In the genomic region with DNA sequence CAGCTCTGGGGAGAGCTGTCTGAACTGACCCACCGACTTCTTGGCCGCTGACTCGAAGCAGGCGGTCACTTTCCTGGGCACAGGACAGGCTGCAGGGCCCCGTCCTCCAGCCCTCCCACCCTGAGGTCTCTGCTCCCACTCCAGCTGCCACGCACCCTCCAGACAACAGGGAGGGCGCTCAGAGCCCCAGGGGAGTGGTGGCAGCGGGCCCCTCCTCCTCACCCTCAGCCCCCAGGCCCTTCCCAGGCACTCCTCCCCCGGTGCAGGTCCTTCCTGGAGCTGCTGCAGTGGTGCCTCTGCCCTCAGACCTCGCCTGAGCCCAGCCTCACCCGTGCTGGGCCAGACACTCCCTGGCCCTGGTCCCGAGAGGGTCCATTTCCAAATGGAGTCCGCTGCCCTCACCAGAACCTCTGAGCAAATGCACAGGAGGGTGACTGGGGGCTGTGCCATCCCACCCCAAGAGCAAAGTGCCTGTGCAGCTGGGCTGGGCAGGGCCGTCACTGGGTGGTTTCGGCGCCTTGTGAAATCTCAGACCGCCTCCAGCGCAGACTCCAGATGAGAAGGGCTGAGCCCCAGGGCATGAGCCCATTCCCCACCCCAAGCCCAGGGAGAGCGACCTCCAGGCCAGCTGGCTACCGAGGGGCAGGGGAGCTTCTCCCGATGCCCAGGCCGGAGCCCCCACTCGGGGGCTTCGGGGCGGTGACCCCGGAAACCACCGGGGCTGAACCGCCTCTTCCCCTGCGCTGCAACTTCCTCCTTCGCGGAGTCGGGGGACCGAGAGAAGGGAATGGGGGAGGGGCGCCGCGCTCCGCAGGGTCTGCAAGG, we compare ENCODE assay signal across 8 cellular contexts. TPM values are rescaled to one million over a fixed set of nuclear protein-coding genes. Genes with fewer than 3 reads are reported as not detected.
DNase-seq lines count a peak whose midpoint lies in the region; ATAC-seq and TF ChIP-seq lines count a peak whose summit lies in the region.

No MANE protein-coding gene starts in this region.

- peak; percentile 11 for ATAC-seq in HG03135 (IDR thresholded peaks at IDR 0.05; ENCODE audit: unreplicated experiment)
- ATAC-seq in naive thymus-derived CD8-positive, alpha-beta T cell: peak; percentile 13 to 27

- peaks cover 7% of the 10 kb centered on the region for H3K27me3 Mint-ChIP-seq in endothelial cell (ENCODE audit: unreplicated experiment)
- no peaks in the 10 kb centered on the region for H3K27me3 Mint-ChIP-seq in naive thymus-derived CD8-positive, alpha-beta T cell

- H3K9me3 Mint-ChIP-seq in endothelial cell (ENCODE audit: unreplicated experiment): no peaks in the 10 kb centered on the region
- no peaks in the 10 kb centered on the region for H3K9me3 Mint-ChIP-seq in naive thymus-derived CD8-positive, alpha-beta T cell

- peaks cover under 1% of the 10 kb centered on the region for H3K36me3 Mint-ChIP-seq in endothelial cell (ENCODE audit: low read depth, unreplicated experiment)
- peaks cover 0 to 15% (median 2%) of the 10 kb centered on the region in 3 donors for H3K36me3 Mint-ChIP-seq in naive thymus-derived CD8-positive, alpha-beta T cell

- TF ChIP-seq CTCF in endothelial cell (IDR thresholded peaks at IDR 0.05; ENCODE audit: unreplicated experiment): no peak

- peak; percentile 32 for DNase-seq in activated naive CD4-positive, alpha-beta T cell treated with Interleukin-2 at 50 U/mL for 16 hours
- DNase-seq in activated naive CD4-positive, alpha-beta T cell treated with anti-CD3 and anti-CD28 coated beads, Interleukin-2, amount 50 U/mL, for 16 hours: no peak
- DNase-seq in SKM-1 (lab: John Stamatoyannopoulos, UW; ENCODE audit: unreplicated experiment) (peak; percentile 42), endothelial cell (ENCODE audit: low spot score) (no peak), NCI-H1930 (lab: John Stamatoyannopoulos, UW) (no peak), NCI-H128 (lab: John Stamatoyannopoulos, UW; ENCODE audit: unreplicated experiment) (no peak)
- peak in 5 of 10 donors; percentile 27 to 67 (median 50) for DNase-seq in naive thymus-derived CD8-positive, alpha-beta T cell

- H3K27ac Mint-ChIP-seq in endothelial cell (ENCODE audit: unreplicated experiment): no peak overlapping the region
- peak overlapping the region in 9 of 10 donors; percentile 62 to 96 (median 89) for H3K27ac Mint-ChIP-seq in naive thymus-derived CD8-positive, alpha-beta T cell

- H3K4me3 Mint-ChIP-seq in endothelial cell (ENCODE audit: unreplicated experiment): peak overlapping the region; percentile 92
- peak overlapping the region; percentile 82 to 96 (median 90) for H3K4me3 Mint-ChIP-seq in naive thymus-derived CD8-positive, alpha-beta T cell

- peaks cover 5% of the 10 kb centered on the region for H3K4me1 Mint-ChIP-seq in endothelial cell (ENCODE audit: unreplicated experiment)
- peaks cover 8 to 42% (median 30%) of the 10 kb centered on the region in 4 donors for H3K4me1 Mint-ChIP-seq in naive thymus-derived CD8-positive, alpha-beta T cell

- POLR2A ChIA-PET in naive thymus-derived CD8-positive, alpha-beta T cell (lab: Charles Lee): interaction anchor here (0.7 to 4.7 kb wide), 11 partner anchors 11 to 197 kb away, joined by 3 to 48 read pairs (median 4); partner anchors contain the start of genes IL17C, MVD and ZFPM1

RNA-seq across cellular contexts. Expression of gene CYBA, which starts 0.7 kb away (rescaled TPM):
- 140 TPM for total RNA-seq in endothelial cell (ENCODE audit: unreplicated experiment)
- total RNA-seq in naive thymus-derived CD8-positive, alpha-beta T cell: 100 to 1,000 TPM; 231 to 235 TPM
- 100 to 1,000 TPM; 625 to 787 (median 649) TPM for polyA plus RNA-seq in naive thymus-derived CD8-positive, alpha-beta T cell

RNA-seq across cellular contexts. Expression of gene IL17C, which starts 11.8 kb away (rescaled TPM):
- 0.26 TPM for total RNA-seq in endothelial cell (ENCODE audit: unreplicated experiment)
- total RNA-seq in naive thymus-derived CD8-positive, alpha-beta T cell: under 1 TPM; 0.49 to 0.60 TPM
- under 1 TPM in 2 of 3 donors, not detected in 1; 0.16 to 0.69 TPM for polyA plus RNA-seq in naive thymus-derived CD8-positive, alpha-beta T cell

RNA-seq across cellular contexts. Expression of gene MVD, which starts 12.8 kb away (rescaled TPM):
- total RNA-seq in endothelial cell (ENCODE audit: unreplicated experiment): 123 TPM
- total RNA-seq in naive thymus-derived CD8-positive, alpha-beta T cell: 10 to 100 TPM; 40.2 to 42.7 TPM
- polyA plus RNA-seq in naive thymus-derived CD8-positive, alpha-beta T cell: 10 to 100 TPM; 14.4 to 20.4 (median 18.5) TPM

RNA-seq across cellular contexts. Expression of gene SNAI3, which starts 36.2 kb away (rescaled TPM):
- 2.6 TPM for total RNA-seq in endothelial cell (ENCODE audit: unreplicated experiment)
- 1 to 10 TPM; 2.3 to 2.5 TPM for total RNA-seq in naive thymus-derived CD8-positive, alpha-beta T cell
- 1 to 10 TPM; 3.3 to 6.1 (median 5.3) TPM for polyA plus RNA-seq in naive thymus-derived CD8-positive, alpha-beta T cell

RNA-seq across cellular contexts. Expression of gene RNF166, which starts 56.1 kb away (rescaled TPM):
- total RNA-seq in endothelial cell (ENCODE audit: unreplicated experiment): 74.2 TPM
- 100 to 1,000 TPM; 209 to 230 TPM for total RNA-seq in naive thymus-derived CD8-positive, alpha-beta T cell
- polyA plus RNA-seq in naive thymus-derived CD8-positive, alpha-beta T cell: 100 to 1,000 TPM in 2 of 3 donors, 10 to 100 TPM in 1; 79.4 to 104 (median 101) TPM

Comparison
In these comparisons a context has a peak if more than half of its experiments do, and no peak if none do; other contexts are left out.
1. DNase-seq: peak in activated naive CD4-positive, alpha-beta T cell treated with Interleukin-2 at 50 U/mL for 16 hours (single experiment) and SKM-1 (single experiment); none in activated naive CD4-positive, alpha-beta T cell treated with anti-CD3 and anti-CD28 coated beads, Interleukin-2, amount 50 U/mL, for 16 hours (single experiment), endothelial cell (single experiment), NCI-H1930 (0 of 2) and NCI-H128 (single experiment).